Comparison of ENCODE assay signal across 1 cellular context in genomic region chr22:39528681-39529486, GRCh38.
TF ChIP-seq lines count a peak whose summit lies in the region.

No MANE protein-coding gene starts in this region.

TF ChIP-seq in K562, 482 proteins besides CTCF, POLR2A, EP300 and RAD21 (continued from another document and continues in another):
- TF ChIP-seq, protein P1, sequence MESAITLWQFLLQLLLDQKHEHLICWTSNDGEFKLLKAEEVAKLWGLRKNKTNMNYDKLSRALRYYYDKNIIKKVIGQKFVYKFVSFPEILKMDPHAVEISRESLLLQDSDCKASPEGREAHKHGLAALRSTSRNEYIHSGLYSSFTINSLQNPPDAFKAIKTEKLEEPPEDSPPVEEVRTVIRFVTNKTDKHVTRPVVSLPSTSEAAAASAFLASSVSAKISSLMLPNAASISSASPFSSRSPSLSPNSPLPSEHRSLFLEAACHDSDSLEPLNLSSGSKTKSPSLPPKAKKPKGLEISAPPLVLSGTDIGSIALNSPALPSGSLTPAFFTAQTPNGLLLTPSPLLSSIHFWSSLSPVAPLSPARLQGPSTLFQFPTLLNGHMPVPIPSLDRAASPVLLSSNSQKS (CRISPR knock-in tag; IDR thresholded peaks at IDR 0.05), result no peak
- TF ChIP-seq CHD1 (IDR thresholded peaks at IDR 0.05; ENCODE audit: low read length), result no peak
- TF ChIP-seq KHSRP (IDR thresholded peaks at IDR 0.05), result no peak
- no peak for TF ChIP-seq PREB (CRISPR knock-in tag; IDR thresholded peaks at IDR 0.05)
- no peak for TF ChIP-seq BRD9 (IDR thresholded peaks at IDR 0.05; ENCODE audit: low read depth, partially characterized antibody)
- no peak for TF ChIP-seq PCBP2 (IDR thresholded peaks at IDR 0.05; ENCODE audit: low read depth, low read length, poor library complexity, severe bottlenecking)
- TF ChIP-seq CBX8 (IDR thresholded peaks at IDR 0.05; ENCODE audit: borderline replicate concordance, extremely low read depth, low read depth, low read length, poor library complexity, severe bottlenecking), result no peak
- no peak for TF ChIP-seq TARDBP (IDR thresholded peaks at IDR 0.05)
- TF ChIP-seq ZNF143 (CRISPR knock-in tag; IDR thresholded peaks at IDR 0.05), result no peak
- 0 out of 2 replicates have a peak, but pooled peaks have one; percentile 8 for TF ChIP-seq ZNF12 (CRISPR knock-in tag; IDR thresholded peaks at IDR 0.05)
- TF ChIP-seq, protein P2, sequence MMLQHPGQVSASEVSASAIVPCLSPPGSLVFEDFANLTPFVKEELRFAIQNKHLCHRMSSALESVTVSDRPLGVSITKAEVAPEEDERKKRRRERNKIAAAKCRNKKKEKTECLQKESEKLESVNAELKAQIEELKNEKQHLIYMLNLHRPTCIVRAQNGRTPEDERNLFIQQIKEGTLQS (IDR thresholded peaks at IDR 0.05), result no peak
- TF ChIP-seq, protein P2 (CRISPR knock-in tag; conservative IDR thresholded peaks at IDR 0.05), result no peak
- TF ChIP-seq ZNF584 (CRISPR knock-in tag; IDR thresholded peaks at IDR 0.05; ENCODE audit: low read depth), result no peak
- TF ChIP-seq, protein P3, sequence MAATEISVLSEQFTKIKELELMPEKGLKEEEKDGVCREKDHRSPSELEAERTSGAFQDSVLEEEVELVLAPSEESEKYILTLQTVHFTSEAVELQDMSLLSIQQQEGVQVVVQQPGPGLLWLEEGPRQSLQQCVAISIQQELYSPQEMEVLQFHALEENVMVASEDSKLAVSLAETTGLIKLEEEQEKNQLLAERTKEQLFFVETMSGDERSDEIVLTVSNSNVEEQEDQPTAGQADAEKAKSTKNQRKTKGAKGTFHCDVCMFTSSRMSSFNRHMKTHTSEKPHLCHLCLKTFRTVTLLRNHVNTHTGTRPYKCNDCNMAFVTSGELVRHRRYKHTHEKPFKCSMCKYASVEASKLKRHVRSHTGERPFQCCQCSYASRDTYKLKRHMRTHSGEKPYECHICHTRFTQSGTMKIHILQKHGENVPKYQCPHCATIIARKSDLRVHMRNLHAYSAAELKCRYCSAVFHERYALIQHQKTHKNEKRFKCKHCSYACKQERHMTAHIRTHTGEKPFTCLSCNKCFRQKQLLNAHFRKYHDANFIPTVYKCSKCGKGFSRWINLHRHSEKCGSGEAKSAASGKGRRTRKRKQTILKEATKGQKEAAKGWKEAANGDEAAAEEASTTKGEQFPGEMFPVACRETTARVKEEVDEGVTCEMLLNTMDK (IDR thresholded peaks at IDR 0.05; ENCODE audit: borderline replicate concordance, insufficient read depth, low read depth, low read length, poor library complexity, severe bottlenecking), result peak; percentile 83
- TF ChIP-seq ZNF24 (IDR thresholded peaks at IDR 0.05), result peak; percentile 73; the same call in 1 of the 2 replicates
- no peak for TF ChIP-seq TCF7L2 (IDR thresholded peaks at IDR 0.05; ENCODE audit: low read depth, low read length)
- TF ChIP-seq ZNF263 (CRISPR knock-in tag; IDR thresholded peaks at IDR 0.05; ENCODE audit: borderline replicate concordance), result peak; percentile 72; the same call in 1 of the 2 replicates
- TF ChIP-seq ZFP30 (CRISPR knock-in tag; IDR thresholded peaks at IDR 0.05; ENCODE audit: borderline replicate concordance), result no peak
- no peak for TF ChIP-seq FOS (IDR thresholded peaks at IDR 0.05; ENCODE audit: extremely low read depth, insufficient read length)
- no peak for TF ChIP-seq MCM2 (IDR thresholded peaks at IDR 0.05; ENCODE audit: low read depth)
- TF ChIP-seq NCOA4 (IDR thresholded peaks at IDR 0.05; ENCODE audit: partially characterized antibody), result no peak
- no peak for TF ChIP-seq MAFK (IDR thresholded peaks at IDR 0.05; ENCODE audit: low read length)
- TF ChIP-seq HIVEP1 (CRISPR knock-in tag; IDR thresholded peaks at IDR 0.05), result no peak
- peak; percentile 95 for TF ChIP-seq NUFIP1 (IDR thresholded peaks at IDR 0.05; ENCODE audit: partially characterized antibody)
- no peak for TF ChIP-seq SAP30 (IDR thresholded peaks at IDR 0.05; ENCODE audit: borderline replicate concordance, insufficient read depth, low read depth, low read length, poor library complexity, severe bottlenecking)
- TF ChIP-seq, protein P4, sequence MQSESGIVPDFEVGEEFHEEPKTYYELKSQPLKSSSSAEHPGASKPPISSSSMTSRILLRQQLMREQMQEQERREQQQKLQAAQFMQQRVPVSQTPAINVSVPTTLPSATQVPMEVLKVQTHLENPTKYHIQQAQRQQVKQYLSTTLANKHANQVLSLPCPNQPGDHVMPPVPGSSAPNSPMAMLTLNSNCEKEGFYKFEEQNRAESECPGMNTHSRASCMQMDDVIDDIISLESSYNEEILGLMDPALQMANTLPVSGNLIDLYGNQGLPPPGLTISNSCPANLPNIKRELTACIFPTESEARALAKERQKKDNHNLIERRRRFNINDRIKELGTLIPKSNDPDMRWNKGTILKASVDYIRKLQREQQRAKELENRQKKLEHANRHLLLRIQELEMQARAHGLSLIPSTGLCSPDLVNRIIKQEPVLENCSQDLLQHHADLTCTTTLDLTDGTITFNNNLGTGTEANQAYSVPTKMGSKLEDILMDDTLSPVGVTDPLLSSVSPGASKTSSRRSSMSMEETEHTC (IDR thresholded peaks at IDR 0.05), result no peak
- no peak for TF ChIP-seq HNRNPL (IDR thresholded peaks at IDR 0.05; ENCODE audit: low read depth, low read length)
- no peak for TF ChIP-seq ZNF197 (CRISPR knock-in tag; IDR thresholded peaks at IDR 0.05; ENCODE audit: low read depth)
- TF ChIP-seq ZNF57 (CRISPR knock-in tag; IDR thresholded peaks at IDR 0.05), result no peak
- TF ChIP-seq SRSF9 (IDR thresholded peaks at IDR 0.05; ENCODE audit: borderline replicate concordance, low read depth, low read length), result no peak
- TF ChIP-seq HSF4 (CRISPR knock-in tag; IDR thresholded peaks at IDR 0.05; ENCODE audit: borderline replicate concordance), result no peak
- TF ChIP-seq ZHX1 (conservative IDR thresholded peaks at IDR 0.05; ENCODE audit: low read length), result 0 out of 2 replicates have a peak, but pooled peaks have one; percentile 50
- peak; percentile 88 for TF ChIP-seq TFAP4 (CRISPR knock-in tag; IDR thresholded peaks at IDR 0.05; ENCODE audit: borderline replicate concordance)
- TF ChIP-seq ZNF561 (CRISPR knock-in tag; conservative IDR thresholded peaks at IDR 0.05), result no peak
- TF ChIP-seq EHMT2 (IDR thresholded peaks at IDR 0.05), result no peak
- no peak for TF ChIP-seq CBX5 (IDR thresholded peaks at IDR 0.05; ENCODE audit: borderline replicate concordance, low read depth)
- TF ChIP-seq MTA1 (IDR thresholded peaks at IDR 0.05; ENCODE audit: borderline replicate concordance), result no peak
- TF ChIP-seq NFIX (CRISPR knock-in tag; IDR thresholded peaks at IDR 0.05; ENCODE audit: low read depth), result no peak
- 0 out of 2 replicates have a peak, but pooled peaks have one; percentile 39 for TF ChIP-seq NR2C2 (CRISPR knock-in tag; IDR thresholded peaks at IDR 0.05)
- TF ChIP-seq NR2C2 (tag; IDR thresholded peaks at IDR 0.05), result no peak
- TF ChIP-seq CBFA2T2 (conservative IDR thresholded peaks at IDR 0.05), result no peak
- TF ChIP-seq E2F4 (CRISPR knock-in tag; IDR thresholded peaks at IDR 0.05; ENCODE audit: low read depth), result no peak
- TF ChIP-seq STAT5B (CRISPR knock-in tag; IDR thresholded peaks at IDR 0.05), result no peak
- TF ChIP-seq, protein P5, sequence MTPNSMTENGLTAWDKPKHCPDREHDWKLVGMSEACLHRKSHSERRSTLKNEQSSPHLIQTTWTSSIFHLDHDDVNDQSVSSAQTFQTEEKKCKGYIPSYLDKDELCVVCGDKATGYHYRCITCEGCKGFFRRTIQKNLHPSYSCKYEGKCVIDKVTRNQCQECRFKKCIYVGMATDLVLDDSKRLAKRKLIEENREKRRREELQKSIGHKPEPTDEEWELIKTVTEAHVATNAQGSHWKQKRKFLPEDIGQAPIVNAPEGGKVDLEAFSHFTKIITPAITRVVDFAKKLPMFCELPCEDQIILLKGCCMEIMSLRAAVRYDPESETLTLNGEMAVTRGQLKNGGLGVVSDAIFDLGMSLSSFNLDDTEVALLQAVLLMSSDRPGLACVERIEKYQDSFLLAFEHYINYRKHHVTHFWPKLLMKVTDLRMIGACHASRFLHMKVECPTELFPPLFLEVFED (CRISPR knock-in tag; conservative IDR thresholded peaks at IDR 0.05), result no peak
- peak; percentile 70 for TF ChIP-seq ZFX (CRISPR knock-in tag; IDR thresholded peaks at IDR 0.05)
- no peak for TF ChIP-seq YBX1 (IDR thresholded peaks at IDR 0.05)
- TF ChIP-seq, protein P6, sequence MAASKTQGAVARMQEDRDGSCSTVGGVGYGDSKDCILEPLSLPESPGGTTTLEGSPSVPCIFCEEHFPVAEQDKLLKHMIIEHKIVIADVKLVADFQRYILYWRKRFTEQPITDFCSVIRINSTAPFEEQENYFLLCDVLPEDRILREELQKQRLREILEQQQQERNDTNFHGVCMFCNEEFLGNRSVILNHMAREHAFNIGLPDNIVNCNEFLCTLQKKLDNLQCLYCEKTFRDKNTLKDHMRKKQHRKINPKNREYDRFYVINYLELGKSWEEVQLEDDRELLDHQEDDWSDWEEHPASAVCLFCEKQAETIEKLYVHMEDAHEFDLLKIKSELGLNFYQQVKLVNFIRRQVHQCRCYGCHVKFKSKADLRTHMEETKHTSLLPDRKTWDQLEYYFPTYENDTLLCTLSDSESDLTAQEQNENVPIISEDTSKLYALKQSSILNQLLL (CRISPR knock-in tag; IDR thresholded peaks at IDR 0.05; ENCODE audit: borderline replicate concordance), result no peak
- no peak for TF ChIP-seq RFX7 (CRISPR knock-in tag; IDR thresholded peaks at IDR 0.05)
- no peak for TF ChIP-seq FOXO4 (CRISPR knock-in tag; IDR thresholded peaks at IDR 0.05)
- TF ChIP-seq RBM22 (IDR thresholded peaks at IDR 0.05; ENCODE audit: low read depth, low read length, poor library complexity, severe bottlenecking), result no peak
- no peak for TF ChIP-seq PRMT5 (CRISPR knock-in tag; IDR thresholded peaks at IDR 0.05)
- TF ChIP-seq FOXA3 (CRISPR knock-in tag; conservative IDR thresholded peaks at IDR 0.05 in 1 of 2, IDR thresholded peaks at IDR 0.05 in 1 of 2), result no peak
- TF ChIP-seq HLTF (IDR thresholded peaks at IDR 0.05), result no peak
- TF ChIP-seq HES1 (IDR thresholded peaks at IDR 0.05; ENCODE audit: low read depth), result no peak
- no peak for TF ChIP-seq EZH2 (IDR thresholded peaks at IDR 0.05; ENCODE audit: borderline replicate concordance, low read depth, low read length)
- TF ChIP-seq SOX6 (IDR thresholded peaks at IDR 0.05), result peak; percentile 37; the same call in 1 of the 2 replicates
